Comparison of ENCODE assay signal across 9 cellular contexts in genomic region chr17:6455321-6455705, GRCh38. TPM values are rescaled to one million over a fixed set of nuclear protein-coding genes. Genes with fewer than 3 reads are reported as not detected.
DNase-seq lines count a peak whose midpoint lies in the region; ATAC-seq, FAIRE-seq and TF ChIP-seq lines count a peak whose summit lies in the region.
"Had no signal": no experiment of that assay in that cellular context is flagged by ENCODE, and none has a peak within 500 bp of the region (broad histone marks: within the 10 kb centered on the region; RNA-seq: fewer than 3 reads in every experiment).

No MANE protein-coding gene starts in this region.

- no peaks in the 10 kb centered on the region for H3K9me3 Mint-ChIP-seq in activated CD4-positive, alpha-beta T cell treated with anti-CD3 and anti-CD28 coated beads for 36 hours (ENCODE audit: low read depth)

- peak; percentile 82 for ATAC-seq in activated CD4-positive, alpha-beta T cell treated with anti-CD3 and anti-CD28 coated beads for 36 hours
- ATAC-seq in GM21447 (IDR thresholded peaks at IDR 0.05; ENCODE audit: unreplicated experiment), result no peak

- no peak overlapping the region for H3K14ac ChIP-seq in trophoblast cell (ENCODE audit: low read length)

- POLR2A ChIA-PET in activated CD4-positive, alpha-beta T cell treated with anti-CD3 and anti-CD28 coated beads for 36 hours (lab: Charles Lee), result no interaction called here
- POLR2A ChIA-PET in HEK293T (lab: Yijun Ruan, JAX), result no interaction called here

- peaks cover 0 to 5% (median 0%) of the 10 kb centered on the region in 4 donors for H3K27me3 ChIP-seq in esophagus muscularis mucosa
- H3K27me3 ChIP-seq in trophoblast cell (ENCODE audit: insufficient read depth, low read length), result peaks cover 5% of the 10 kb centered on the region
- H3K27me3 ChIP-seq in Karpas-422 (ENCODE audit: low read length), result no peaks in the 10 kb centered on the region

- H3K36me3 ChIP-seq in esophagus muscularis mucosa, result peaks cover 0 to 25% (median 7%) of the 10 kb centered on the region in 4 donors
- H3K36me3 ChIP-seq in trophoblast cell (ENCODE audit: control insufficient read depth in 1 of 2, insufficient read depth in 2 of 2, low read length in 2 of 2), result no peaks in the 10 kb centered on the region
- no peaks in the 10 kb centered on the region for H3K36me3 ChIP-seq in Karpas-422 (ENCODE audit: insufficient read depth, low read length)

- H3K4me1 ChIP-seq in esophagus muscularis mucosa (peaks cover 13 to 41% (median 26%) of the 10 kb centered on the region in 4 donors), trophoblast cell (ENCODE audit: control insufficient read depth in 1 of 2, insufficient read depth in 2 of 2, low read length in 2 of 2) (peaks cover 3 to 7% of the 10 kb centered on the region in 2 experiments), Karpas-422 (ENCODE audit: low read length) (no peaks in the 10 kb centered on the region)

- H3K9me2 ChIP-seq in Karpas-422 (replicated peaks; ENCODE audit: insufficient read depth, low read length), result no peaks in the 10 kb centered on the region

- H3K9ac ChIP-seq in trophoblast cell (ENCODE audit: low read length), result no peak overlapping the region
- no peak overlapping the region for H3K9ac ChIP-seq in Karpas-422 (ENCODE audit: low read length)

- H4K91ac ChIP-seq in trophoblast cell (ENCODE audit: low read depth, low read length), result no peak overlapping the region

- H3K79me2 ChIP-seq in trophoblast cell (ENCODE audit: control insufficient read depth, insufficient read depth, low read length, poor library complexity) (no peaks in the 10 kb centered on the region), Karpas-422 (ENCODE audit: low read length) (no peaks in the 10 kb centered on the region)

- 20% methylated on average over 1 of the region's 35 CpGs for WGBS in esophagus muscularis mucosa
- no CpG with 5 or more reads among the region's 35 CpGs for WGBS in trophoblast cell (ENCODE audit: extremely low coverage, insufficient coverage, insufficient read length)

- FAIRE-seq in GM12892 (lab: Jason Lieb, UNC), result peak; percentile 36

- H3K9me3 ChIP-seq in esophagus muscularis mucosa, result no peaks in the 10 kb centered on the region
- no peaks in the 10 kb centered on the region for H3K9me3 ChIP-seq in trophoblast cell (ENCODE audit: insufficient read depth, low read depth, low read length)
- H3K9me3 ChIP-seq in Karpas-422 (ENCODE audit: low read length), result no peaks in the 10 kb centered on the region

- no peak overlapping the region for H2BK120ac ChIP-seq in trophoblast cell (ENCODE audit: insufficient read depth, low read length, poor library complexity)

- H2AK5ac ChIP-seq in trophoblast cell (ENCODE audit: low read length), result no peak overlapping the region

- H3K4me2 ChIP-seq in trophoblast cell (ENCODE audit: low read length), result peak overlapping the region; percentile 58
- no peak overlapping the region for H3K4me2 ChIP-seq in Karpas-422 (ENCODE audit: low read depth, low read length, poor library complexity, severe bottlenecking)

- TF ChIP-seq POLR2A in GM12892 (IDR thresholded peaks at IDR 0.05; ENCODE audit: low read depth, low read length) (no peak), esophagus muscularis mucosa (IDR thresholded peaks at IDR 0.05; ENCODE audit: low read depth) (no peak)

- intact Hi-C loops in activated CD4-positive, alpha-beta T cell treated with anti-CD3 and anti-CD28 coated beads for 36 hours (cut with DNase I, micrococcal nuclease), result no loop called here
- intact Hi-C loops in esophagus muscularis mucosa (cut with DNase I), result no loop called here

- H3K27ac ChIP-seq in esophagus muscularis mucosa (replicated peaks in 1 of 4) (no peak overlapping the region), trophoblast cell (ENCODE audit: low read depth, low read length) (no peak overlapping the region), Karpas-422 (ENCODE audit: low read length) (no peak overlapping the region)

- TF ChIP-seq CTCF in esophagus muscularis mucosa (IDR thresholded peaks at IDR 0.05), result no peak

- H3K27me3 Mint-ChIP-seq in activated CD4-positive, alpha-beta T cell treated with anti-CD3 and anti-CD28 coated beads for 36 hours, result no peaks in the 10 kb centered on the region

- TF ChIP-seq EP300 in esophagus muscularis mucosa (IDR thresholded peaks at IDR 0.05), result no peak

- no peak overlapping the region for H3K4ac ChIP-seq in trophoblast cell (ENCODE audit: low read depth, low read length)

- no peak overlapping the region for H3K4me3 Mint-ChIP-seq in activated CD4-positive, alpha-beta T cell treated with anti-CD3 and anti-CD28 coated beads for 36 hours

- peak overlapping the region; percentile 1 for H2AFZ ChIP-seq in trophoblast cell (ENCODE audit: insufficient read depth, low read length, poor library complexity)
- H2AFZ ChIP-seq in Karpas-422 (ENCODE audit: low read length), result no peak overlapping the region

- DNase-seq in GM12892 (ENCODE audit: insufficient read length) (no peak), esophagus muscularis mucosa (ENCODE audit: extremely low spot score) (no peak), trophoblast cell (peak in 1 of 2 donors; percentile 3), HEK293T (ENCODE audit: extremely low spot score) (no peak), foreskin melanocyte (no peak), Karpas-422 (no peak)
- peak; percentile 63 for DNase-seq in activated CD4-positive, alpha-beta T cell treated with anti-CD3 and anti-CD28 coated beads for 36 hours

- H3K23ac ChIP-seq in trophoblast cell (ENCODE audit: low read length), result no peak overlapping the region

- H3K4me1 Mint-ChIP-seq in activated CD4-positive, alpha-beta T cell treated with anti-CD3 and anti-CD28 coated beads for 36 hours, result peaks cover 8% of the 10 kb centered on the region

- H2BK5ac ChIP-seq in trophoblast cell (ENCODE audit: low read depth, low read length, poor library complexity), result no peak overlapping the region

- no peak overlapping the region for H2BK12ac ChIP-seq in trophoblast cell (ENCODE audit: low read length)

- peaks cover 18% of the 10 kb centered on the region for H4K20me1 ChIP-seq in Karpas-422 (ENCODE audit: insufficient read depth, low read depth, low read length)

- no peak overlapping the region for H3K27ac Mint-ChIP-seq in activated CD4-positive, alpha-beta T cell treated with anti-CD3 and anti-CD28 coated beads for 36 hours

- H4K12ac ChIP-seq in trophoblast cell (ENCODE audit: low read depth, low read length), result no peak overlapping the region

- H3K36me3 Mint-ChIP-seq in activated CD4-positive, alpha-beta T cell treated with anti-CD3 and anti-CD28 coated beads for 36 hours (ENCODE audit: low read depth), result no peaks in the 10 kb centered on the region

- H3K18ac ChIP-seq in trophoblast cell (ENCODE audit: low read length), result no peak overlapping the region

- CTCF ChIA-PET in activated CD4-positive, alpha-beta T cell treated with anti-CD3 and anti-CD28 coated beads for 36 hours (lab: Charles Lee), result no interaction called here
- CTCF ChIA-PET in HEK293T (lab: Yijun Ruan, JAX), result no interaction called here

- no peaks in the 10 kb centered on the region for H3K79me1 ChIP-seq in trophoblast cell (ENCODE audit: low read length)

- H3K4me3 ChIP-seq in esophagus muscularis mucosa (peak overlapping the region in 3 of 4 donors; percentile 24 to 32 (median 30)), trophoblast cell (ENCODE audit: low read depth, low read length) (no peak overlapping the region), Karpas-422 (ENCODE audit: low read length) (no peak overlapping the region)

- H4K8ac ChIP-seq in trophoblast cell (ENCODE audit: low read depth, low read length), result peak overlapping the region; percentile 32

TF ChIP-seq in HEK293T, 16 proteins besides CTCF, POLR2A, EP300 and RAD21:
- TF ChIP-seq PKNOX1 (IDR thresholded peaks at IDR 0.05) (no peak), ELF4 (IDR thresholded peaks at IDR 0.05) (no peak)

RNA-seq across cellular contexts. Expression of gene PIMREG, which starts 11.1 kb away (rescaled TPM):
- polyA plus RNA-seq in GM12892 (2012; ENCODE audit: missing spikeins), result 4.5 TPM
- total RNA-seq in activated CD4-positive, alpha-beta T cell treated with anti-CD3 and anti-CD28 coated beads for 36 hours, result 10 to 100 TPM in 1 of 2 experiments, 1 to 10 TPM in 1; 8.4 to 10.0 TPM
- total RNA-seq in esophagus muscularis mucosa, result under 1 TPM in 1 of 4 donors, not detected in 3; 0.80 TPM
- 8.2 and 8.4 TPM in 2 replicates for polyA plus RNA-seq in trophoblast cell (2013)
- not detected in 2 replicates for total RNA-seq in Karpas-422 (2014; rRNA removed; shearing (Covaris generic); ENCODE audit: low replicate concordance)

RNA-seq across cellular contexts. Expression of gene AIPL1, which starts 20.4 kb away (rescaled TPM):
- polyA plus RNA-seq in GM12892 (2012; ENCODE audit: missing spikeins), result not detected
- not detected for total RNA-seq in activated CD4-positive, alpha-beta T cell treated with anti-CD3 and anti-CD28 coated beads for 36 hours
- not detected for total RNA-seq in esophagus muscularis mucosa
- not detected in 2 replicates for polyA plus RNA-seq in trophoblast cell (2013)
- not detected in 2 replicates for total RNA-seq in Karpas-422 (2014; rRNA removed; shearing (Covaris generic); ENCODE audit: low replicate concordance)
- total RNA-seq: skeletal muscle tissue had no signal

Comparison
In these comparisons a context has a peak if more than half of its experiments do, and no peak if none do; other contexts are left out.
1. H3K4me3 ChIP-seq: peak in esophagus muscularis mucosa (3 of 4); none in trophoblast cell (single experiment) and Karpas-422 (single experiment).